1 cellular context compared by ENCODE assay signal in genomic region chr4:123366144-123366748, GRCh38.
TF ChIP-seq lines count a peak whose summit lies in the region.

No MANE protein-coding gene starts in this region.

TF ChIP-seq in HepG2, 621 proteins besides CTCF, POLR2A, EP300 and RAD21 (continued from another document):
- TF ChIP-seq ZHX1 (CRISPR knock-in tag; IDR thresholded peaks at IDR 0.05; ENCODE audit: low read depth) = no peak
